Comparison of ENCODE assay signal across 26 cellular contexts in the genomic region with DNA sequence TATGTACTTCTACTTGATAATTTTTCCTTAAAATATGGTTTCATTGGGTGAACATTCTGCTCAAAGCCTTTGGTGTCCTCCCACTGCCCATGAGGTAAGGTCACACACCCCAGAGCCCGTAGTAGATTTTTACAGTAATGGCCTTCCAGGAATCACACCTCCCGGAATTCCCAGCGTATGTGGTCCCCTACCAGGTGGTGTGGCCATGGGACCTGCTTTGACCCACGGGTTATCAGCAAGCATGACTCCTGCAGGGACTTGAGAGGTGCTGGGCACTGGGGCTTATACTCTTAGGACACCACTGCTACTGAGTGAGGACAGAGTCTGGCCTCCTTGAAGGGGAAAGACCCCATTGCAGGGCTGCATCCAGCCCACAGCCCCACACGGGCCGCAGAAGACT.
"Had no signal": no experiment of that assay in that cellular context is flagged by ENCODE, and none has a peak within 500 bp of the region (broad histone marks: within the 10 kb centered on the region; RNA-seq: fewer than 3 reads in every experiment).

No MANE protein-coding gene starts in this region.

- DNase-seq: activated CD4-positive, alpha-beta T cell treated with anti-CD3 and anti-CD28 coated beads, Interleukin-2, amount 10 ng/mL, durations not matched to agents 24 days and 14 days; activated CD4-positive, alpha-beta T cell treated with anti-CD3 and anti-CD28 coated beads, Interleukin-2, amount 50 U/mL, for 4 hours; activated CD8-positive, alpha-beta T cell treated with anti-CD3 and anti-CD28 coated beads for 36 hours; activated naive CD4-positive, alpha-beta T cell; activated naive CD4-positive, alpha-beta T cell treated with anti-CD3 and anti-CD28 coated beads, Interleukin-2, amount 50 U/mL, for 16 hours; activated naive CD8-positive, alpha-beta T cell treated with anti-CD3 and anti-CD28 coated beads for 36 hours; activated T-cell treated with anti-CD3 and anti-CD28 coated beads, Interleukin-2, amount 50 U/mL, for 24 hours; amygdala; NCI-H1105; NCI-H1417 treated with DMSO at 0.1 percent for 48 hours; NCI-H187 treated with DMSO at 0.1 percent for 48 hours; NCI-H2081; NCI-H226; NCI-H524 treated with DMSO at 0.1 percent for 48 hours; NK-92 treated with Interleukin-12 subunit alpha and Interleukin-12 subunit beta, amount 100 ng/mL, for 24 hours; PC-3; SHP77 treated with DMSO at 0.1 percent for 48 hours; SK-N-SH had no signal

- H3K4me1 Mint-ChIP-seq: activated CD4-positive, alpha-beta T cell treated with anti-CD3 and anti-CD28 coated beads, Interleukin-2, amount 10 ng/mL, durations not matched to agents 24 days and 14 days; activated naive CD8-positive, alpha-beta T cell treated with anti-CD3 and anti-CD28 coated beads for 36 hours; central memory CD8-positive, alpha-beta T cell had no signal

- H3K36me3 ChIP-seq: ascending aorta, cardiac muscle cell, SJSA1 had no signal

- H3K27me3 Mint-ChIP-seq: activated CD4-positive, alpha-beta T cell treated with anti-CD3 and anti-CD28 coated beads, Interleukin-2, amount 10 ng/mL, durations not matched to agents 24 days and 14 days; activated naive CD8-positive, alpha-beta T cell treated with anti-CD3 and anti-CD28 coated beads for 36 hours; activated T-cell treated with anti-CD3 and anti-CD28 coated beads, Interleukin-2, amount 50 U/mL, for 24 hours had no signal

- H3K9me3 ChIP-seq: ascending aorta, SJSA1, SK-N-SH had no signal

- H3K4me1 ChIP-seq: ascending aorta had no signal

- H3K36me3 Mint-ChIP-seq: activated naive CD8-positive, alpha-beta T cell treated with anti-CD3 and anti-CD28 coated beads for 36 hours had no signal

- ATAC-seq: activated CD8-positive, alpha-beta T cell treated with anti-CD3 and anti-CD28 coated beads for 36 hours; K562; PC-3 had no signal

- FAIRE-seq: K562, TTC549 had no signal

- H3K9ac ChIP-seq: SK-N-SH had no signal

- H3K9me3 Mint-ChIP-seq: activated CD4-positive, alpha-beta T cell treated with anti-CD3 and anti-CD28 coated beads, Interleukin-2, amount 10 ng/mL, durations not matched to agents 24 days and 14 days; activated CD8-positive, alpha-beta T cell treated with anti-CD3 and anti-CD28 coated beads for 36 hours; activated naive CD8-positive, alpha-beta T cell treated with anti-CD3 and anti-CD28 coated beads for 36 hours; activated T-cell treated with anti-CD3 and anti-CD28 coated beads, Interleukin-2, amount 50 U/mL, for 24 hours; central memory CD8-positive, alpha-beta T cell; T-helper 1 cell treated with Interleukin-12 subunit alpha and Interleukin-12 subunit beta and Interleukin-4 antibody, amounts not matched to agents 30 μg/mL and 1 μg/mL, for 36 hours; T-helper 2 cell treated with Interferon-gamma antibody and Interleukin-4, amounts not matched to agents 5 μg/mL and 100 μg/mL, for 36 hours had no signal

- H3K4me3 ChIP-seq: ascending aorta, cardiac muscle cell, K562, SJSA1 had no signal

- H3K4me3 Mint-ChIP-seq: activated CD4-positive, alpha-beta T cell treated with anti-CD3 and anti-CD28 coated beads, Interleukin-2, amount 10 ng/mL, durations not matched to agents 24 days and 14 days; activated CD8-positive, alpha-beta T cell treated with anti-CD3 and anti-CD28 coated beads for 36 hours; activated naive CD8-positive, alpha-beta T cell treated with anti-CD3 and anti-CD28 coated beads for 36 hours; activated T-cell treated with anti-CD3 and anti-CD28 coated beads, Interleukin-2, amount 50 U/mL, for 24 hours; central memory CD8-positive, alpha-beta T cell; T-helper 1 cell treated with Interleukin-12 subunit alpha and Interleukin-12 subunit beta and Interleukin-4 antibody, amounts not matched to agents 30 μg/mL and 1 μg/mL, for 36 hours; T-helper 2 cell treated with Interferon-gamma antibody and Interleukin-4, amounts not matched to agents 5 μg/mL and 100 μg/mL, for 36 hours had no signal

- H3K27ac Mint-ChIP-seq: activated CD4-positive, alpha-beta T cell treated with anti-CD3 and anti-CD28 coated beads, Interleukin-2, amount 10 ng/mL, durations not matched to agents 24 days and 14 days; activated CD8-positive, alpha-beta T cell treated with anti-CD3 and anti-CD28 coated beads for 36 hours; activated naive CD8-positive, alpha-beta T cell treated with anti-CD3 and anti-CD28 coated beads for 36 hours; activated T-cell treated with anti-CD3 and anti-CD28 coated beads, Interleukin-2, amount 50 U/mL, for 24 hours; T-helper 1 cell treated with Interleukin-12 subunit alpha and Interleukin-12 subunit beta and Interleukin-4 antibody, amounts not matched to agents 30 μg/mL and 1 μg/mL, for 36 hours; T-helper 2 cell treated with Interferon-gamma antibody and Interleukin-4, amounts not matched to agents 5 μg/mL and 100 μg/mL, for 36 hours had no signal

- H3K27me3 ChIP-seq: ascending aorta, cardiac muscle cell, SJSA1 had no signal

- H3K27ac ChIP-seq: ascending aorta, cardiac muscle cell, SJSA1 had no signal
